12 cellular contexts compared by ENCODE assay signal in genomic region chr10:91552706-91553105, GRCh38.
DNase-seq lines count a peak whose midpoint lies in the region; ATAC-seq, FAIRE-seq and TF ChIP-seq lines count a peak whose summit lies in the region.
"Had no signal": no experiment of that assay in that cellular context is flagged by ENCODE, and none has a peak within 500 bp of the region (broad histone marks: within the 10 kb centered on the region; RNA-seq: fewer than 3 reads in every experiment).

No MANE protein-coding gene starts in this region.

- H3K9ac ChIP-seq in GM12878 (ENCODE audit: control insufficient read depth, insufficient read depth, low read length) (no peak overlapping the region), kidney (ENCODE audit: low read length in 2 of 2) (peak overlapping the region in 1 of 2 donors; percentile 3)
- H3K9ac ChIP-seq: KMS-11 had no signal

- no TSS peak for BruUV-seq in GM12878 (replicated peaks; lab: Mats Ljungman, UMichigan)

- H3K9me3 ChIP-seq in GM12878 (replicated peaks; ENCODE audit: control insufficient read depth, insufficient read depth, low read length) (no peaks in the 10 kb centered on the region), kidney (ENCODE audit: control insufficient read depth in 1 of 2, low read length in 2 of 2) (no peaks in the 10 kb centered on the region), vagina (no peaks in the 10 kb centered on the region)
- H3K9me3 ChIP-seq: tibial nerve had no signal

- no peak overlapping the region for H3K4me3 ChIP-seq in GM12878
- peak overlapping the region in 1 of 2 donors; percentile 18 for H3K4me3 ChIP-seq in kidney (ENCODE audit: low read length in 2 of 2)
- H3K4me3 ChIP-seq in vagina: no peak overlapping the region
- H3K4me3 ChIP-seq: tibial nerve had no signal

- no peak overlapping the region for H3K4me3 Mint-ChIP-seq in activated CD4-positive, alpha-beta T cell treated with anti-CD3 and anti-CD28 coated beads for 36 hours
- H3K4me3 Mint-ChIP-seq: CD4-positive, alpha-beta T cell had no signal

- intact Hi-C loops in activated CD4-positive, alpha-beta T cell treated with anti-CD3 and anti-CD28 coated beads for 36 hours (cut with DNase I, micrococcal nuclease): loop anchor here (1.0 to 5.0 kb wide), 6 partner anchors 85 to 360 kb away; no protein-coding TSS in a partner anchor
- intact Hi-C loops in GM12878 (cut with micrococcal nuclease; ENCODE audit: unreplicated experiment) (no loop called here), kidney (cut with DNase I) (no loop called here), vagina (cut with DNase I) (no loop called here)

- TF ChIP-seq CTCF in GM12878 (IDR thresholded peaks at IDR 0.05 in 2 of 3, conservative IDR thresholded peaks at IDR 0.05 in 1 of 3; ENCODE audit: control insufficient read depth in 2 of 3, extremely low read depth in 1 of 3, insufficient read depth in 1 of 3, low read depth in 3 of 3, low read length in 3 of 3): peak; percentile 5 to 8 (median 6); a peak in 1 of 6 replicates
- TF ChIP-seq CTCF in kidney (IDR thresholded peaks at IDR 0.05; ENCODE audit: borderline replicate concordance, extremely low read depth, insufficient read depth): peak; percentile 61
- peak in 2 of 3 experiments; percentile 11 to 27 for TF ChIP-seq CTCF in vagina (IDR thresholded peaks at IDR 0.05)

- no peak for TF ChIP-seq EP300 in GM12878 (IDR thresholded peaks at IDR 0.05; ENCODE audit: borderline replicate concordance in 1 of 2, control insufficient read depth in 1 of 2, low read depth in 2 of 2, low read length in 2 of 2)

- SMC1A ChIA-PET in GM12878 (lab: Charles Lee; ENCODE audit: uncharacterized antibody, unreplicated experiment): interaction anchor here (0.6 kb wide), 1 partner anchor 993 kb away, joined by 3 read pairs; no protein-coding TSS in a partner anchor

- peak; percentile 11 for DNase-seq in activated CD4-positive, alpha-beta T cell treated with anti-CD3 and anti-CD28 coated beads for 36 hours
- DNase-seq in activated CD4-positive, alpha-beta T cell treated with anti-CD3 and anti-CD28 coated beads, Interleukin-2, amount 50 U/mL, for 4 hours: no peak
- DNase-seq in GM12878 (ENCODE audit: low read depth, low spot score): no peak
- DNase-seq in kidney: no peak
- DNase-seq in vagina (ENCODE audit: extremely low spot score in 2 of 2): no peak
- DNase-seq: CD4-positive, alpha-beta T cell had no signal

- no peaks in the 10 kb centered on the region for H3K4me1 Mint-ChIP-seq in activated CD4-positive, alpha-beta T cell treated with anti-CD3 and anti-CD28 coated beads for 36 hours

- RAD21 ChIA-PET in GM12878 (lab: Charles Lee; ENCODE audit: unreplicated experiment): interaction anchor here (0.6 to 0.9 kb wide), 2 partner anchors 83 to 639 kb away, joined by 3 read pairs; no protein-coding TSS in a partner anchor

- ATAC-seq in activated CD4-positive, alpha-beta T cell treated with anti-CD3 and anti-CD28 coated beads for 36 hours: no peak
- ATAC-seq in GM12878: peak; percentile 25; the same call in 1 of the 3 replicates
- no peak for ATAC-seq in HG03342 (IDR thresholded peaks at IDR 0.05; ENCODE audit: unreplicated experiment)
- no peak for ATAC-seq in HG02610 (IDR thresholded peaks at IDR 0.05; ENCODE audit: unreplicated experiment)
- no peak for ATAC-seq in activated CD4-positive, CD25-positive, alpha-beta regulatory T cell treated with anti-CD3 and anti-CD28 coated beads, Interleukin-2, amount 50 U/mL, for 24 hours

- peaks cover 6% of the 10 kb centered on the region for H3K27me3 Mint-ChIP-seq in activated CD4-positive, alpha-beta T cell treated with anti-CD3 and anti-CD28 coated beads for 36 hours
- H3K27me3 Mint-ChIP-seq: CD4-positive, alpha-beta T cell had no signal

- FAIRE-seq in GM12878 (lab: Jason Lieb, UNC) (no peak), kidney (lab: Jason Lieb, UNC) (no peak)
- FAIRE-seq: endometrium had no signal

- POLR2A ChIA-PET in activated CD4-positive, alpha-beta T cell treated with anti-CD3 and anti-CD28 coated beads for 36 hours (lab: Charles Lee): no interaction called here
- POLR2A ChIA-PET in GM12878 (lab: Charles Lee): no interaction called here

- H3K27me3 ChIP-seq in GM12878 (replicated peaks in 1 of 2; ENCODE audit: control insufficient read depth in 2 of 2, insufficient read depth in 2 of 2, low read length in 1 of 2) (no peaks in the 10 kb centered on the region), vagina (no peaks in the 10 kb centered on the region)
- H3K27me3 ChIP-seq: tibial nerve had no signal

- TF ChIP-seq RAD21 in GM12878 (IDR thresholded peaks at IDR 0.05; ENCODE audit: insufficient read depth, low read depth, low read length): no peak

- no peaks in the 10 kb centered on the region for H3K36me3 Mint-ChIP-seq in activated CD4-positive, alpha-beta T cell treated with anti-CD3 and anti-CD28 coated beads for 36 hours (ENCODE audit: low read depth)

- CTCF ChIA-PET in activated CD4-positive, alpha-beta T cell treated with anti-CD3 and anti-CD28 coated beads for 36 hours (lab: Charles Lee): interaction anchor here (1.0 kb wide), 1 partner anchor 83 kb away, joined by 4 read pairs; no protein-coding TSS in a partner anchor
- CTCF ChIA-PET in GM12878 (lab: Yijun Ruan, JAX): interaction anchor here (1.3 to 2.7 kb wide), 2 partner anchors 57 to 143 kb away, joined by 3 to 8 read pairs; no protein-coding TSS in a partner anchor

- H3K4me2 ChIP-seq in GM12878 (ENCODE audit: control insufficient read depth, insufficient read depth): no peak overlapping the region
- H3K4me2 ChIP-seq: KMS-11 had no signal

- no peaks in the 10 kb centered on the region for H3K36me3 ChIP-seq in GM12878 (ENCODE audit: control insufficient read depth in 2 of 2, insufficient read depth in 2 of 2, low read length in 1 of 2)
- H3K36me3 ChIP-seq in kidney (ENCODE audit: control insufficient read depth in 1 of 2, insufficient read depth in 2 of 2, low read length in 2 of 2): no peaks in the 10 kb centered on the region
- H3K36me3 ChIP-seq in vagina: no peaks in the 10 kb centered on the region
- H3K36me3 ChIP-seq: tibial nerve had no signal

- no peaks in the 10 kb centered on the region for H4K20me1 ChIP-seq in GM12878 (ENCODE audit: control insufficient read depth, insufficient read depth)

- 69% methylated on average over 7 of the region's 7 CpGs for WGBS in GM12878 (ENCODE audit: insufficient coverage, insufficient replicate concordance, low lambda C conversion rate, missing lambda C conversion rate)

- H3K79me2 ChIP-seq in GM12878 (ENCODE audit: control insufficient read depth, insufficient read depth, low read length): no peaks in the 10 kb centered on the region

- H3K27ac ChIP-seq in GM12878 (ENCODE audit: control insufficient read depth, insufficient read depth): no peak overlapping the region
- H3K27ac ChIP-seq in kidney (ENCODE audit: low read depth in 2 of 2, low read length in 2 of 2): peak overlapping the region in 1 of 2 donors; percentile 40
- H3K27ac ChIP-seq in vagina: no peak overlapping the region
- H3K27ac ChIP-seq: KMS-11, tibial nerve had no signal

- no peaks in the 10 kb centered on the region for H3K9me3 Mint-ChIP-seq in activated CD4-positive, alpha-beta T cell treated with anti-CD3 and anti-CD28 coated beads for 36 hours (ENCODE audit: low read depth)
- H3K9me3 Mint-ChIP-seq: CD4-positive, alpha-beta T cell had no signal

- no peak overlapping the region for H3K27ac Mint-ChIP-seq in activated CD4-positive, alpha-beta T cell treated with anti-CD3 and anti-CD28 coated beads for 36 hours
- H3K27ac Mint-ChIP-seq: CD4-positive, alpha-beta T cell had no signal

- H3K4me1 ChIP-seq in GM12878 (ENCODE audit: control insufficient read depth, insufficient read depth, low read length): no peaks in the 10 kb centered on the region
- H3K4me1 ChIP-seq in kidney (ENCODE audit: control insufficient read depth in 1 of 2, insufficient read depth in 1 of 2, low read depth in 1 of 2, low read length in 2 of 2): peaks cover 13 to 15% of the 10 kb centered on the region in 2 donors
- H3K4me1 ChIP-seq in vagina: peaks cover 7% of the 10 kb centered on the region
- H3K4me1 ChIP-seq: tibial nerve had no signal

- TF ChIP-seq POLR2A in GM12878 (IDR thresholded peaks at IDR 0.05; ENCODE audit: low read depth, low read length): no peak
- no peak for TF ChIP-seq POLR2A in vagina (IDR thresholded peaks at IDR 0.05)

- in situ Hi-C loops in GM12878 (cut with MboI): no loop called here

- no peak overlapping the region for H2AFZ ChIP-seq in GM12878 (ENCODE audit: control insufficient read depth, low read depth, low read length)

TF ChIP-seq in GM12878, 131 proteins besides CTCF, POLR2A, EP300 and RAD21 (continues in another document):
- TF ChIP-seq, protein P1, sequence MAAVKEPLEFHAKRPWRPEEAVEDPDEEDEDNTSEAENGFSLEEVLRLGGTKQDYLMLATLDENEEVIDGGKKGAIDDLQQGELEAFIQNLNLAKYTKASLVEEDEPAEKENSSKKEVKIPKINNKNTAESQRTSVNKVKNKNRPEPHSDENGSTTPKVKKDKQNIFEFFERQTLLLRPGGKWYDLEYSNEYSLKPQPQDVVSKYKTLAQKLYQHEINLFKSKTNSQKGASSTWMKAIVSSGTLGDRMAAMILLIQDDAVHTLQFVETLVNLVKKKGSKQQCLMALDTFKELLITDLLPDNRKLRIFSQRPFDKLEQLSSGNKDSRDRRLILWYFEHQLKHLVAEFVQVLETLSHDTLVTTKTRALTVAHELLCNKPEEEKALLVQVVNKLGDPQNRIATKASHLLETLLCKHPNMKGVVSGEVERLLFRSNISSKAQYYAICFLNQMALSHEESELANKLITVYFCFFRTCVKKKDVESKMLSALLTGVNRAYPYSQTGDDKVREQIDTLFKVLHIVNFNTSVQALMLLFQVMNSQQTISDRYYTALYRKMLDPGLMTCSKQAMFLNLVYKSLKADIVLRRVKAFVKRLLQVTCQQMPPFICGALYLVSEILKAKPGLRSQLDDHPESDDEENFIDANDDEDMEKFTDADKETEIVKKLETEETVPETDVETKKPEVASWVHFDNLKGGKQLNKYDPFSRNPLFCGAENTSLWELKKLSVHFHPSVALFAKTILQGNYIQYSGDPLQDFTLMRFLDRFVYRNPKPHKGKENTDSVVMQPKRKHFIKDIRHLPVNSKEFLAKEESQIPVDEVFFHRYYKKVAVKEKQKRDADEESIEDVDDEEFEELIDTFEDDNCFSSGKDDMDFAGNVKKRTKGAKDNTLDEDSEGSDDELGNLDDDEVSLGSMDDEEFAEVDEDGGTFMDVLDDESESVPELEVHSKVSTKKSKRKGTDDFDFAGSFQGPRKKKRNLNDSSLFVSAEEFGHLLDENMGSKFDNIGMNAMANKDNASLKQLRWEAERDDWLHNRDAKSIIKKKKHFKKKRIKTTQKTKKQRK (IDR thresholded peaks at IDR 0.05; ENCODE audit: low read depth, low read length): no peak
- TF ChIP-seq MEF2B (IDR thresholded peaks at IDR 0.05; ENCODE audit: partially characterized antibody, poor library complexity, severe bottlenecking): no peak
- TF ChIP-seq SIX5 (IDR thresholded peaks at IDR 0.05; ENCODE audit: low read depth, low read length, severe bottlenecking): no peak

Comparison
In these comparisons a context has a peak if more than half of its experiments do, and no peak if none do; other contexts are left out.
1. CTCF ChIP-seq: peak in every context shown above with its lines; median percentile 61 in kidney; 19 in vagina; 6 in GM12878.
2. intact Hi-C loops: an anchor here in activated CD4-positive, alpha-beta T cell treated with anti-CD3 and anti-CD28 coated beads for 36 hours (1.0 to 5.0 kb wide); none called in GM12878, kidney and vagina.